ENCODE assay signal across 31 cellular contexts in the genomic region with DNA sequence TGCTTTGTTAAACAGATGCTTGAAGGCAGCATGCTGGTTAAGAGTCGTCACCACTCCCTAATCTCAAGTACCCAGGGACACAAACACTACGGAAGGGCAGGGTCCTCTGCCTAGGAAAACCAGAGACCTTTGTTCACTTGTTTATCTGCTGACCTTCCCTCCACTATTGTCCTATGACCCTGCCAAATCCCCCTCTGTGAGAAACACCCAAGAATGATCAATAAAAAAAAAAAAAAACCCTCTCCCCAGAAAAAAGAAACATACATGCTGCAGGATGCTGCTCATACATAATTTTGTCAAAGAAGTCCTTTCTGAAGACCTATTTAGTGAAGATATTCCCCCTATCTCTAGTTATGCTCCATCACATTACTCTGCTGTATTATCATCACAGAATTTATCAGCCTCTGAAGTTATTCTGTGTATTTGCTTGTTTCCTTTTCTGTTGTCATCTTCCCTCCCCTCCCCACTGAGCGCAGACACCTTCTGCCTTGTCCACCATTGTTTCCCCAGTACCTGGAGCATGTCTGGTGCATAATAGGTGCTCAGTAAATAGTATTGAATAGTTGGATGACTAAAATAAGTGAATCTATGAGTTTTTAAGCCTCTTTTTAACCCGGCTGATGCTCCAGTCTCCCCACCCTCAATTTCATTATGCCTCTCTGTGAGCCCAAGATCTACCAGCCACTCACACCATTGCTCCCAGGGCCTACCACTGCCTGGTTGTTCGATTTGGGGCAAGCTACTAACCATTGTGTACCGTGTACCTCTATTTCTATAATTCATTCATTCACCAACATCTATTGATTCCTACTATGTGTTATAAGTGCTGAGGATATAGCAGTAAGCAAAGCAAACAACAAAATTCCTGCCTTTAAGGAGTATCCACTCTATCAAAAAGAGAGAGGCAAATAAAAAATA. TPM values are rescaled to one million over a fixed set of nuclear protein-coding genes. Genes with fewer than 3 reads are reported as not detected.
DNase-seq lines count a peak whose midpoint lies in the region; ATAC-seq, FAIRE-seq and TF ChIP-seq lines count a peak whose summit lies in the region.
"Had no signal": no experiment of that assay in that cellular context is flagged by ENCODE, and none has a peak within 500 bp of the region (broad histone marks: within the 10 kb centered on the region; RNA-seq: fewer than 3 reads in every experiment).

No MANE protein-coding gene starts in this region.

- H3K9ac ChIP-seq in astrocyte (ENCODE audit: low read length): peak overlapping the region; percentile 74
- H3K9ac ChIP-seq: BLaER1 had no signal

- H3K27me3 Mint-ChIP-seq in astrocyte (ENCODE audit: low read depth, unreplicated experiment): no peaks in the 10 kb centered on the region
- no peaks in the 10 kb centered on the region for H3K27me3 Mint-ChIP-seq in mesothelial cell of epicardium (ENCODE audit: low read depth)

- H3K9me3 Mint-ChIP-seq in astrocyte (ENCODE audit: unreplicated experiment): no peaks in the 10 kb centered on the region
- H3K9me3 Mint-ChIP-seq in mesothelial cell of epicardium: peaks cover 8% of the 10 kb centered on the region
- H3K9me3 Mint-ChIP-seq: activated CD4-positive, alpha-beta memory T cell treated with anti-CD3 and anti-CD28 coated beads for 36 hours; activated naive CD4-positive, alpha-beta T cell treated with anti-CD3 and anti-CD28 coated beads, Interleukin-2, amount 50 U/mL, for 72 hours; activated T-helper 2 cell treated with anti-CD3 and anti-CD28 coated beads, Interferon-gamma antibody, Interleukin-2, Interleukin-4, amounts not matched to agents 10 μg/mL and 5 μg/mL and 100 μg/mL, durations not matched to agents 14 hours and 24 hours and 36 hours; IgD-negative memory B cell had no signal

- FAIRE-seq in astrocyte (lab: Jason Lieb, UNC): no peak
- FAIRE-seq: frontal cortex had no signal

- DNase-seq in right atrium auricular region (ENCODE audit: low spot score) (no peak), Right ventricle myocardium superior (no peak), astrocyte (ENCODE audit: low read depth) (no peak), mesothelial cell of epicardium (ENCODE audit: low spot score in 2 of 2, unreplicated experiment in 2 of 2) (no peak), upper lobe of right lung (no peak), SIG-M5 treated with dmso at 0.1 percent for 504 hours (lab: John Stamatoyannopoulos, UW; ENCODE audit: unreplicated experiment) (no peak), substantia nigra (lab: John Stamatoyannopoulos, UW) (no peak)
- DNase-seq: ACHN; activated CD4-positive, alpha-beta memory T cell treated with anti-CD3 and anti-CD28 coated beads for 36 hours; activated CD8-positive, alpha-beta memory T cell treated with anti-CD3 and anti-CD28 coated beads, Interleukin-2, amount 50 U/mL, for 48 hours; effector CD4-positive, alpha-beta T cell; erythroblast; islet precursor cell; mucosa of descending colon; NCI-H1105; NCI-H2081; NCI-H774; SHP77 treated with DMSO at 0.1 percent for 48 hours; T-helper 1 cell had no signal

- H3K4me3 Mint-ChIP-seq in astrocyte (ENCODE audit: unreplicated experiment) (no peak overlapping the region), mesothelial cell of epicardium (no peak overlapping the region)
- H3K4me3 Mint-ChIP-seq: activated CD4-positive, alpha-beta memory T cell treated with anti-CD3 and anti-CD28 coated beads for 36 hours; IgD-negative memory B cell had no signal

- H3K9me3 ChIP-seq in right atrium auricular region (no peaks in the 10 kb centered on the region), astrocyte (ENCODE audit: insufficient read depth, low read depth, low read length) (no peaks in the 10 kb centered on the region), upper lobe of right lung (no peaks in the 10 kb centered on the region)
- H3K9me3 ChIP-seq: mucosa of descending colon, prostate gland, vagina had no signal

- H4K20me1 ChIP-seq in astrocyte (ENCODE audit: insufficient read depth, low read length): no peaks in the 10 kb centered on the region
- H4K20me1 ChIP-seq: BLaER1 had no signal

- no peak for TF ChIP-seq CTCF in right atrium auricular region (IDR thresholded peaks at IDR 0.05)
- TF ChIP-seq CTCF in astrocyte (IDR thresholded peaks at IDR 0.05; ENCODE audit: insufficient read depth, low read depth, low read length): no peak
- no peak for TF ChIP-seq CTCF in mesothelial cell of epicardium (IDR thresholded peaks at IDR 0.05; ENCODE audit: unreplicated experiment)
- TF ChIP-seq CTCF in upper lobe of right lung (IDR thresholded peaks at IDR 0.05): no peak

- H3K27ac Mint-ChIP-seq in astrocyte (ENCODE audit: unreplicated experiment) (no peak overlapping the region), mesothelial cell of epicardium (peak overlapping the region; percentile 85)
- H3K27ac Mint-ChIP-seq: activated CD4-positive, alpha-beta memory T cell treated with anti-CD3 and anti-CD28 coated beads for 36 hours; activated naive CD4-positive, alpha-beta T cell treated with anti-CD3 and anti-CD28 coated beads, Interleukin-2, amount 50 U/mL, for 72 hours; activated T-helper 2 cell treated with anti-CD3 and anti-CD28 coated beads, Interferon-gamma antibody, Interleukin-2, Interleukin-4, amounts not matched to agents 10 μg/mL and 5 μg/mL and 100 μg/mL, durations not matched to agents 14 hours and 24 hours and 36 hours; IgD-negative memory B cell had no signal

- H3K27ac ChIP-seq in right atrium auricular region: peak overlapping the region; percentile 11 to 32
- peak overlapping the region; percentile 86 for H3K27ac ChIP-seq in astrocyte (ENCODE audit: low read depth, low read length)
- H3K27ac ChIP-seq in upper lobe of right lung: peak overlapping the region; percentile 30
- no peak overlapping the region for H3K27ac ChIP-seq in substantia nigra (ENCODE audit: low read depth, low read length, poor library complexity, severe bottlenecking)
- H3K27ac ChIP-seq: BLaER1, prostate gland, vagina had no signal

- no peak overlapping the region for H3K4me3 ChIP-seq in right atrium auricular region
- H3K4me3 ChIP-seq in astrocyte (ENCODE audit: insufficient read depth, low read depth, low read length): no peak overlapping the region
- no peak overlapping the region for H3K4me3 ChIP-seq in upper lobe of right lung
- H3K4me3 ChIP-seq: BLaER1, mucosa of descending colon, prostate gland, skin epidermis, vagina had no signal

- H3K4me1 ChIP-seq in right atrium auricular region (peaks cover 0 to 30% of the 10 kb centered on the region in 2 donors), astrocyte (ENCODE audit: insufficient read depth, low read length) (peaks cover 52% of the 10 kb centered on the region), upper lobe of right lung (peaks cover 21% of the 10 kb centered on the region)

- H3K27me3 ChIP-seq in right atrium auricular region (no peaks in the 10 kb centered on the region), astrocyte (ENCODE audit: insufficient read depth, low read length) (no peaks in the 10 kb centered on the region), upper lobe of right lung (no peaks in the 10 kb centered on the region)
- H3K27me3 ChIP-seq: BLaER1, vagina had no signal

- H3K36me3 ChIP-seq in right atrium auricular region: no peaks in the 10 kb centered on the region
- H3K36me3 ChIP-seq in astrocyte (ENCODE audit: insufficient read depth, low read length): no peaks in the 10 kb centered on the region
- no peaks in the 10 kb centered on the region for H3K36me3 ChIP-seq in upper lobe of right lung
- H3K36me3 ChIP-seq: BLaER1, prostate gland, vagina had no signal

- peaks cover 10% of the 10 kb centered on the region for H3K79me2 ChIP-seq in astrocyte (ENCODE audit: insufficient read depth, low read length)

- no peak overlapping the region for H2AFZ ChIP-seq in astrocyte (ENCODE audit: low read depth, low read length)

- H3K4me2 ChIP-seq in astrocyte (ENCODE audit: low read length): peak overlapping the region; percentile 70
- H3K4me2 ChIP-seq: BLaER1 had no signal

- ATAC-seq in Right ventricle myocardium superior (ENCODE audit: poor library complexity) (no peak), upper lobe of right lung (no peak), GM21447 (IDR thresholded peaks at IDR 0.05; ENCODE audit: unreplicated experiment) (no peak)
- ATAC-seq: activated CD4-positive, CD25-positive, alpha-beta regulatory T cell treated with anti-CD3 and anti-CD28 coated beads, Interleukin-2, amount 50 U/mL, for 24 hours; activated naive CD4-positive, alpha-beta T cell treated with anti-CD3 and anti-CD28 coated beads, Interleukin-2, amount 50 U/mL, for 72 hours; HCT116; mucosa of descending colon had no signal

- H3K4me1 Mint-ChIP-seq in astrocyte (ENCODE audit: low read depth, unreplicated experiment) (peaks cover 51% of the 10 kb centered on the region), mesothelial cell of epicardium (peaks cover 58% of the 10 kb centered on the region)
- H3K4me1 Mint-ChIP-seq: IgD-negative memory B cell had no signal

- H3K36me3 Mint-ChIP-seq in astrocyte (ENCODE audit: low read depth, unreplicated experiment) (no peaks in the 10 kb centered on the region), mesothelial cell of epicardium (peaks cover 8% of the 10 kb centered on the region)
- H3K36me3 Mint-ChIP-seq: activated CD4-positive, alpha-beta memory T cell treated with anti-CD3 and anti-CD28 coated beads for 36 hours; activated naive CD4-positive, alpha-beta T cell treated with anti-CD3 and anti-CD28 coated beads, Interleukin-2, amount 50 U/mL, for 72 hours; IgD-negative memory B cell had no signal

- intact Hi-C loops in Right ventricle myocardium superior (cut with DNase I) (no loop called here), upper lobe of right lung (cut with DNase I) (no loop called here)

RNA-seq across cellular contexts. Expression of a gene that starts 4.0 kb away (rescaled TPM):
- total RNA-seq in right atrium auricular region: 100 to 1,000 TPM; 211 to 341 TPM
- total RNA-seq in Right ventricle myocardium superior: 110 TPM
- total RNA-seq in astrocyte: 28.9 and 31.3 TPM in 2 replicates
- total RNA-seq in mesothelial cell of epicardium: 39.2 to 52.2 TPM (median 43.5 TPM) in 3 replicates
- total RNA-seq in upper lobe of right lung: 188 TPM
- total RNA-seq: activated naive CD4-positive, alpha-beta T cell treated with anti-CD3 and anti-CD28 coated beads, Interleukin-2, amount 50 U/mL, for 72 hours; activated T-helper 2 cell treated with anti-CD3 and anti-CD28 coated beads, Interferon-gamma antibody, Interleukin-2, Interleukin-4, amounts not matched to agents 10 μg/mL and 5 μg/mL and 100 μg/mL, durations not matched to agents 14 hours and 24 hours and 36 hours; OCI-LY7 had no signal

RNA-seq across cellular contexts. Expression of a gene that starts 48.0 kb away (rescaled TPM):
- total RNA-seq in right atrium auricular region (10 to 100 TPM in 1 of 2 donors, 1 to 10 TPM in 1; 6.7 to 13.8 TPM), Right ventricle myocardium superior (13.2 TPM), astrocyte (4.0 and 5.6 TPM in 2 replicates), mesothelial cell of epicardium (0.13 to 0.14 TPM in 2 of 3 replicates, not detected in the other), upper lobe of right lung (13.4 TPM)
- total RNA-seq: activated CD4-positive, alpha-beta memory T cell treated with anti-CD3 and anti-CD28 coated beads for 36 hours; activated naive CD4-positive, alpha-beta T cell treated with anti-CD3 and anti-CD28 coated beads, Interleukin-2, amount 50 U/mL, for 72 hours; activated T-helper 2 cell treated with anti-CD3 and anti-CD28 coated beads, Interferon-gamma antibody, Interleukin-2, Interleukin-4, amounts not matched to agents 10 μg/mL and 5 μg/mL and 100 μg/mL, durations not matched to agents 14 hours and 24 hours and 36 hours; OCI-LY7 had no signal
